1 cellular context compared by ENCODE assay signal in genomic region chr10:103111031-103111917, GRCh38.
A peak's percentile ranks its signal among the peaks of the same experiment; 100 is the strongest.
TF ChIP-seq lines count a peak whose summit lies in the region.

No MANE protein-coding gene starts in this region.

TF ChIP-seq in GM12878, 131 proteins besides CTCF, POLR2A, EP300 and RAD21 (continued from another document):
- no peak for TF ChIP-seq RFX5 (IDR thresholded peaks at IDR 0.05; ENCODE audit: low read depth, low read length)
- no peak for TF ChIP-seq CEBPB (IDR thresholded peaks at IDR 0.05; ENCODE audit: borderline replicate concordance in 1 of 2, low read depth in 2 of 2, low read length in 2 of 2)
- TF ChIP-seq ATF7 (IDR thresholded peaks at IDR 0.05; ENCODE audit: low read depth) = peak; percentile 42; the same call in 1 of the 2 replicates
- no peak for TF ChIP-seq RB1 (IDR thresholded peaks at IDR 0.05; ENCODE audit: borderline replicate concordance)
- TF ChIP-seq TCF12 (IDR thresholded peaks at IDR 0.05; ENCODE audit: low read depth, low read length) = peak; percentile 71; the same call in 1 of the 2 replicates
- 0 out of 2 replicates have a peak, but pooled peaks have one; percentile 52 for TF ChIP-seq CBFB (IDR thresholded peaks at IDR 0.05; ENCODE audit: low read depth)
- peak; percentile 45 for TF ChIP-seq JUNB (IDR thresholded peaks at IDR 0.05)
- TF ChIP-seq HDAC6 (IDR thresholded peaks at IDR 0.05; ENCODE audit: unreplicated experiment) = no peak
- TF ChIP-seq IKZF2 (IDR thresholded peaks at IDR 0.05) = peak; percentile 75 to 79; a peak in 3 of 4 replicates
- TF ChIP-seq POU2F2 (IDR thresholded peaks at IDR 0.05; ENCODE audit: borderline replicate concordance, low read depth, low read length) = peak; percentile 43; the same call in 1 of the 3 replicates
- peak; percentile 44; the same call in 1 of the 2 replicates for TF ChIP-seq IKZF1 (conservative IDR thresholded peaks at IDR 0.05)
- TF ChIP-seq RUNX3 (IDR thresholded peaks at IDR 0.05; ENCODE audit: low read length) = peak; percentile 93
- no peak for TF ChIP-seq SP1 (IDR thresholded peaks at IDR 0.05; ENCODE audit: low read depth, low read length)
- 0 out of 4 replicates have a peak, but pooled peaks of 1 of the 2 experiments have one; percentile 47 for TF ChIP-seq BHLHE40 (IDR thresholded peaks at IDR 0.05; ENCODE audit: borderline replicate concordance in 1 of 2, low read depth in 2 of 2, low read length in 1 of 2)
- TF ChIP-seq BCLAF1 (IDR thresholded peaks at IDR 0.05) = no peak
- no peak for TF ChIP-seq CBX3 (IDR thresholded peaks at IDR 0.05; ENCODE audit: borderline replicate concordance, low read depth)
- peak; percentile 84 for TF ChIP-seq NFIC (IDR thresholded peaks at IDR 0.05; ENCODE audit: low read depth, low read length)
- TF ChIP-seq EED (IDR thresholded peaks at IDR 0.05; ENCODE audit: low read depth) = peak; percentile 62
- TF ChIP-seq GABPA (IDR thresholded peaks at IDR 0.05; ENCODE audit: low read depth) = no peak
- 0 out of 2 replicates have a peak, but pooled peaks have one; percentile 17 for TF ChIP-seq BCL11A (IDR thresholded peaks at IDR 0.05; ENCODE audit: low read depth, low read length)
- peak; percentile 80 for TF ChIP-seq SKIL (IDR thresholded peaks at IDR 0.05; ENCODE audit: low read depth, poor library complexity, severe bottlenecking)
- TF ChIP-seq ZNF274 (IDR thresholded peaks at IDR 0.05; ENCODE audit: insufficient read depth, insufficient read length) = no peak
- TF ChIP-seq BRCA1 (IDR thresholded peaks at IDR 0.05; ENCODE audit: low read depth, low read length) = no peak
- TF ChIP-seq SMARCA5 (IDR thresholded peaks at IDR 0.05) = no peak
- TF ChIP-seq MEF2A (IDR thresholded peaks at IDR 0.05; ENCODE audit: insufficient read depth, low read depth, low read length) = peak; percentile 78
- TF ChIP-seq TBL1XR1 (IDR thresholded peaks at IDR 0.05; ENCODE audit: low read depth, low read length) = peak; percentile 74
- 0 out of 2 replicates have a peak, but pooled peaks have one; percentile 39 for TF ChIP-seq ATF2 (IDR thresholded peaks at IDR 0.05; ENCODE audit: low read length)
